In genomic region chr11:66344550-66345315, GRCh38 we compare ENCODE assay signal across 8 cellular contexts.
DNase-seq lines count a peak whose midpoint lies in the region; ATAC-seq and TF ChIP-seq lines count a peak whose summit lies in the region.

A gene with protein sequence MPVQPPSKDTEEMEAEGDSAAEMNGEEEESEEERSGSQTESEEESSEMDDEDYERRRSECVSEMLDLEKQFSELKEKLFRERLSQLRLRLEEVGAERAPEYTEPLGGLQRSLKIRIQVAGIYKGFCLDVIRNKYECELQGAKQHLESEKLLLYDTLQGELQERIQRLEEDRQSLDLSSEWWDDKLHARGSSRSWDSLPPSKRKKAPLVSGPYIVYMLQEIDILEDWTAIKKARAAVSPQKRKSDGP (minus strand): TSS chr11:66345104. CDS start chr11:66342234, 2,870 bp downstream.

- DNase-seq in Ammon's horn (ENCODE audit: low spot score) (peak; percentile 97), GM19238 (ENCODE audit: insufficient read length, low spot score) (peak; percentile 98), NCI-H524 treated with DMSO at 0.1 percent for 48 hours (lab: John Stamatoyannopoulos, UW) (peak; percentile 52), choroid plexus epithelial cell (ENCODE audit: low read depth) (peak; percentile 98), kidney tubule cell (ENCODE audit: low spot score) (peak; percentile 96)
- DNase-seq in activated CD4-positive, alpha-beta T cell treated with anti-CD3 and anti-CD28 coated beads for 4 hours: peak; percentile 93 to 97
- peak; percentile 81 to 87 for DNase-seq in stimulated activated CD4-positive, alpha-beta T cell treated with anti-CD3 and anti-CD28 coated beads, Interleukin-1b, Interleukin-23, amount 100 ng/mL, for 1 hour (ENCODE audit: low read depth in 2 of 2)

- peak within 1 kb of the TSS; percentile 98 for H3K4me3 ChIP-seq in choroid plexus epithelial cell (ENCODE audit: low read depth, low read length)

- peak; percentile 67 for ATAC-seq in HG03442 (IDR thresholded peaks at IDR 0.05; ENCODE audit: unreplicated experiment)

- TF ChIP-seq CTCF in choroid plexus epithelial cell (conservative IDR thresholded peaks at IDR 0.05; ENCODE audit: low read depth, low read length): peak; percentile 24

Comparison
In these comparisons a context has a peak if more than half of its experiments do, and no peak if none do; other contexts are left out.
1. Peak in every context shown above with its lines: DNase-seq, ATAC-seq and H3K4me3 ChIP-seq.